ENCODE assay signal across 16 cellular contexts in genomic region chr20:58719258-58719657, GRCh38. TPM values are rescaled to one million over a fixed set of nuclear protein-coding genes. Genes with fewer than 3 reads are reported as not detected.
A peak's percentile ranks its signal among the peaks of the same experiment; 100 is the strongest.
DNase-seq lines count a peak whose midpoint lies in the region; ATAC-seq, FAIRE-seq and TF ChIP-seq lines count a peak whose summit lies in the region.
"Had no signal": no experiment of that assay in that cellular context is flagged by ENCODE, and none has a peak within 500 bp of the region (broad histone marks: within the 10 kb centered on the region; RNA-seq: fewer than 3 reads in every experiment).

No MANE protein-coding gene starts in this region.

- peak; percentile 22 for DNase-seq in activated T-cell treated with anti-CD3 and anti-CD28 coated beads, Interleukin-2, amount 50 U/mL, for 24 hours
- DNase-seq in activated T-cell treated with anti-CD3 and anti-CD28 coated beads, Interleukin-2, amount 50 U/mL, for 4 hours = no peak
- peak; percentile 13 for DNase-seq in SK-N-DZ (ENCODE audit: low spot score)
- DNase-seq in HepG2 (ENCODE audit: low spot score) = no peak
- DNase-seq in transverse colon = peak; percentile 4
- no peak for DNase-seq in OCI-M2 (lab: John Stamatoyannopoulos, UW; ENCODE audit: unreplicated experiment)
- no peak for DNase-seq in cerebellum (ENCODE audit: low spot score)
- DNase-seq in GDM1 (lab: John Stamatoyannopoulos, UW) = no peak
- DNase-seq: activated T-cell treated with anti-CD3 and anti-CD28 coated beads for 4 hours, cerebellar nuclear complex, KG1, NCI-H1436, NCI-H446 treated with DMSO at 0.1 percent for 48 hours had no signal

- TF ChIP-seq EP300 in HepG2 (IDR thresholded peaks at IDR 0.05; ENCODE audit: low read depth in 2 of 2, low read length in 2 of 2) (no peak), HepG2 (CRISPR knock-in tag; IDR thresholded peaks at IDR 0.05; ENCODE audit: borderline replicate concordance) (no peak), transverse colon (IDR thresholded peaks at IDR 0.05; ENCODE audit: low read depth) (no peak)

- no peak overlapping the region for H3K4me2 ChIP-seq in HepG2 (ENCODE audit: low read depth, low read length)

- POLR2A ChIA-PET in HepG2 (lab: Yijun Ruan, JAX) = no interaction called here

- H3K27me3 Mint-ChIP-seq in activated T-cell treated with anti-CD3 and anti-CD28 coated beads, Interleukin-2, amount 50 U/mL, for 24 hours = peaks cover 37% of the 10 kb centered on the region
- peaks cover 31% of the 10 kb centered on the region for H3K27me3 Mint-ChIP-seq in activated T-cell treated with anti-CD3 and anti-CD28 coated beads, Interleukin-2, amount 50 U/mL, for 4 hours (ENCODE audit: low read depth)

- H3K36me3 ChIP-seq in HepG2 (replicated peaks in 1 of 2; ENCODE audit: control insufficient read depth in 1 of 2, insufficient read depth in 2 of 2, low read length in 2 of 2) (no peaks in the 10 kb centered on the region), transverse colon (no peaks in the 10 kb centered on the region)

- H3K4me1 ChIP-seq in HepG2 (ENCODE audit: insufficient read depth, low read length) = peaks cover 23% of the 10 kb centered on the region
- H3K4me1 ChIP-seq in transverse colon = no peaks in the 10 kb centered on the region

- peaks cover 7% of the 10 kb centered on the region for H3K36me3 Mint-ChIP-seq in activated T-cell treated with anti-CD3 and anti-CD28 coated beads, Interleukin-2, amount 50 U/mL, for 24 hours (ENCODE audit: low read depth)
- no peaks in the 10 kb centered on the region for H3K36me3 Mint-ChIP-seq in activated T-cell treated with anti-CD3 and anti-CD28 coated beads, Interleukin-2, amount 50 U/mL, for 4 hours (ENCODE audit: insufficient read depth)
- H3K36me3 Mint-ChIP-seq: naive thymus-derived CD4-positive, alpha-beta T cell had no signal

- no peak for ATAC-seq in activated T-cell treated with anti-CD3 and anti-CD28 coated beads, Interleukin-2, amount 50 U/mL, for 4 hours
- no peak for ATAC-seq in HepG2
- ATAC-seq: naive thymus-derived CD4-positive, alpha-beta T cell had no signal

- H3K9me3 ChIP-seq in HepG2 (ENCODE audit: low read length) (no peaks in the 10 kb centered on the region), transverse colon (no peaks in the 10 kb centered on the region)

- intact Hi-C loops in HepG2 (cut with micrococcal nuclease; ENCODE audit: unreplicated experiment) (no loop called here), transverse colon (cut with DNase I; ENCODE audit: low total_unique reads) (no loop called here)

- no peak for FAIRE-seq in HepG2 (lab: Jason Lieb, UNC)
- FAIRE-seq: GM18507 had no signal

- no peak for TF ChIP-seq RAD21 in HepG2 (CRISPR knock-in tag; IDR thresholded peaks at IDR 0.05)

- no peak overlapping the region for H3K27ac Mint-ChIP-seq in activated T-cell treated with anti-CD3 and anti-CD28 coated beads, Interleukin-2, amount 50 U/mL, for 24 hours

- 64% methylated on average over 7 of the region's 7 CpGs for WGBS in HepG2 (ENCODE audit: low lambda C conversion rate)
- 89% methylated on average over 7 of the region's 7 CpGs; no CpG with 5 or more reads in 1 of the 2 donors for WGBS in transverse colon (ENCODE audit: low coverage in 1 of 2), 2 donors

- CTCF ChIA-PET in HepG2 (lab: Yijun Ruan, JAX; ENCODE audit: low intra/inter-chr PET ratio, low total read pairs) = no interaction called here

- in situ Hi-C loops in HepG2 (cut with HindIII; ENCODE audit: extremely low pct_ligation_motif_present, low pct_unique_long_range_greater_than_20kb) = no loop called here
- in situ Hi-C loops in transverse colon (cut with MboI; ENCODE audit: low pct_ligation_motif_present in 1 of 4, low pct_unique_long_range_greater_than_20kb in 1 of 4, low sequenced_read_pairs in 3 of 4) = no loop called here

- TF ChIP-seq CTCF in HepG2 (CRISPR knock-in tag; IDR thresholded peaks at IDR 0.05) = no peak
- TF ChIP-seq CTCF in transverse colon (IDR thresholded peaks at IDR 0.05) = no peak

- H3K9me3 Mint-ChIP-seq in activated T-cell treated with anti-CD3 and anti-CD28 coated beads, Interleukin-2, amount 50 U/mL, for 24 hours = no peaks in the 10 kb centered on the region
- H3K9me3 Mint-ChIP-seq in activated T-cell treated with anti-CD3 and anti-CD28 coated beads, Interleukin-2, amount 50 U/mL, for 4 hours = no peaks in the 10 kb centered on the region

- no peak overlapping the region for H3K27ac ChIP-seq in HepG2 (ENCODE audit: extremely low read length, insufficient read depth, low read length)
- no peak overlapping the region for H3K27ac ChIP-seq in transverse colon
- H3K27ac ChIP-seq: epithelial cell of prostate had no signal

- TF ChIP-seq POLR2A in HepG2 (IDR thresholded peaks at IDR 0.05; ENCODE audit: insufficient read depth in 1 of 2, low read depth in 2 of 2, low read length in 2 of 2) (no peak), transverse colon (IDR thresholded peaks at IDR 0.05) (no peak)

- no peaks in the 10 kb centered on the region; the same call in 1 of the 2 replicates for H4K20me1 ChIP-seq in HepG2 (ENCODE audit: insufficient read depth, low read length)

- H3K79me2 ChIP-seq in HepG2 (ENCODE audit: insufficient read depth, low read length) = no peaks in the 10 kb centered on the region

- H3K4me1 Mint-ChIP-seq in activated T-cell treated with anti-CD3 and anti-CD28 coated beads, Interleukin-2, amount 50 U/mL, for 24 hours (ENCODE audit: low read depth) = no peaks in the 10 kb centered on the region
- H3K4me1 Mint-ChIP-seq in activated T-cell treated with anti-CD3 and anti-CD28 coated beads, Interleukin-2, amount 50 U/mL, for 4 hours (ENCODE audit: low read depth) = no peaks in the 10 kb centered on the region

- H3K27me3 ChIP-seq in HepG2 (ENCODE audit: control insufficient read depth in 1 of 2, insufficient read depth in 2 of 2, low read length in 2 of 2) = peaks cover 16 to 47% of the 10 kb centered on the region in 2 experiments
- peaks cover 24% of the 10 kb centered on the region for H3K27me3 ChIP-seq in transverse colon

- no peak overlapping the region for H3K4me3 Mint-ChIP-seq in activated T-cell treated with anti-CD3 and anti-CD28 coated beads, Interleukin-2, amount 50 U/mL, for 24 hours
- no peak overlapping the region for H3K4me3 Mint-ChIP-seq in activated T-cell treated with anti-CD3 and anti-CD28 coated beads, Interleukin-2, amount 50 U/mL, for 4 hours
- H3K4me3 Mint-ChIP-seq: naive thymus-derived CD4-positive, alpha-beta T cell had no signal

- H2AFZ ChIP-seq in HepG2 (ENCODE audit: low read length) = no peak overlapping the region

- H3K9ac ChIP-seq in HepG2 (ENCODE audit: insufficient read depth, low read depth, low read length) = no peak overlapping the region

- BruUV-seq in HepG2 (replicated peaks; lab: Mats Ljungman, UMichigan) = no TSS peak

- H3K4me3 ChIP-seq in HepG2 (replicated peaks in 1 of 3; ENCODE audit: insufficient read depth in 1 of 3, low read depth in 2 of 3, low read length in 3 of 3) = no peak overlapping the region
- no peak overlapping the region for H3K4me3 ChIP-seq in transverse colon

TF ChIP-seq in HepG2, 621 proteins besides CTCF, POLR2A, EP300 and RAD21 (continues in another document):
- peak; percentile 22 for TF ChIP-seq AGO2 (optimal IDR thresholded peaks at IDR 0.05; ENCODE audit: low read depth, low read length)
- TF ChIP-seq GRHL1 (CRISPR knock-in tag; conservative IDR thresholded peaks at IDR 0.05) = no peak
- 0 out of 2 replicates have a peak, but pooled peaks have one; percentile 20 for TF ChIP-seq SPEN (CRISPR knock-in tag; IDR thresholded peaks at IDR 0.05; ENCODE audit: low read depth)
- no peak for TF ChIP-seq BRCA1 (CRISPR knock-in tag; IDR thresholded peaks at IDR 0.05)
- TF ChIP-seq ARNT (IDR thresholded peaks at IDR 0.05) = no peak

RNA-seq across cellular contexts. Expression of gene NPEPL1, which starts 26.7 kb away (rescaled TPM):
- 10 to 100 TPM; 11.5 to 17.2 (median 16.4) TPM for total RNA-seq in activated T-cell treated with anti-CD3 and anti-CD28 coated beads, Interleukin-2, amount 50 U/mL, for 4 hours
- 1.6 and 4.8 TPM in 2 replicates for polyA plus RNA-seq in SK-N-DZ (2014; cell fraction: cytosol; rRNA removed)
- 111 and 125 TPM in 2 replicates for polyA plus RNA-seq in SK-N-DZ (2014; cell fraction: nucleus; rRNA removed)
- total RNA-seq in HepG2 (2016; rRNA removed; fragmentation: Illumina TruSeq; extraction: Trizol) (0.60 and 4.1 TPM in 2 replicates), transverse colon (100 to 1,000 TPM in 1 of 4 donors, 10 to 100 TPM in 3; 33.3 to 109 (median 66.9) TPM), cerebellum (12.0 TPM)
- 3.0 and 3.1 TPM in 2 replicates for total RNA-seq in HepG2 (2016; cell fraction: cytosol; rRNA removed; fragmentation: Illumina TruSeq; extraction: Trizol; ENCODE audit: low read depth)
- 0.30 and 4.3 TPM in 2 replicates for total RNA-seq in HepG2 (2016; cell fraction: insoluble cytoplasmic fraction; rRNA removed; fragmentation: Illumina TruSeq; extraction: Trizol)
- 0.96 and 1.0 TPM in 2 replicates for total RNA-seq in HepG2 (2016; cell fraction: membrane; rRNA removed; fragmentation: Illumina TruSeq; extraction: Trizol)
- total RNA-seq in HepG2 (2016; cell fraction: nucleus; rRNA removed; fragmentation: Illumina TruSeq; extraction: Trizol) = 8.0 and 8.6 TPM in 2 replicates
- polyA plus RNA-seq in HepG2 (2011; rRNA removed) = 7.5 and 9.9 TPM in 2 replicates
- 1.3 and 1.9 TPM in 2 replicates for polyA plus RNA-seq in HepG2 (2011; cell fraction: cytosol; rRNA removed)
- polyA plus RNA-seq in HepG2 (2011; cell fraction: nucleus; rRNA removed) = 184 and 219 TPM in 2 replicates
- 16.9 and 23.0 TPM in 2 replicates for polyA plus RNA-seq in HepG2 (2012)
- polyA plus RNA-seq in HepG2 (2016; cell fraction: cytosol; fragmentation: Illumina TruSeq; extraction: Trizol; ENCODE audit: low read depth) = 0.41 and 0.51 TPM in 2 replicates
- polyA plus RNA-seq in HepG2 (2016; cell fraction: insoluble cytoplasmic fraction; fragmentation: Illumina TruSeq; extraction: Trizol; ENCODE audit: low read depth) = 0.69 and 1.4 TPM in 2 replicates
- 0.55 and 0.71 TPM in 2 replicates for polyA plus RNA-seq in HepG2 (2016; cell fraction: membrane; fragmentation: Illumina TruSeq; extraction: Trizol; ENCODE audit: low read depth)
- polyA plus RNA-seq in HepG2 (2016; cell fraction: nucleus; fragmentation: Illumina TruSeq; extraction: Trizol; ENCODE audit: insufficient read depth, low read depth) = 49.5 and 52.8 TPM in 2 replicates
- polyA minus RNA-seq in HepG2 (2011; rRNA and poly(A)+ RNA removed; ENCODE audit: low replicate concordance) = 8.5 and 18.0 TPM in 2 replicates
- polyA minus RNA-seq in HepG2 (2011; cell fraction: cytosol; rRNA and poly(A)+ RNA removed) = 0.49 and 0.88 TPM in 2 replicates
- polyA minus RNA-seq in HepG2 (2011; cell fraction: nucleus; rRNA and poly(A)+ RNA removed) = 24.2 and 30.1 TPM in 2 replicates

Comparison
In these comparisons a context has a peak if more than half of its experiments do, and no peak if none do; other contexts are left out.
1. DNase-seq: peak in activated T-cell treated with anti-CD3 and anti-CD28 coated beads, Interleukin-2, amount 50 U/mL, for 24 hours (single experiment), SK-N-DZ (single experiment) and transverse colon (single experiment); none in activated T-cell treated with anti-CD3 and anti-CD28 coated beads, Interleukin-2, amount 50 U/mL, for 4 hours (single experiment), HepG2 (single experiment), OCI-M2 (single experiment), cerebellum (single experiment) and GDM1 (single experiment).